ENCODE assay signal across 11 cellular contexts in the genomic region with DNA sequence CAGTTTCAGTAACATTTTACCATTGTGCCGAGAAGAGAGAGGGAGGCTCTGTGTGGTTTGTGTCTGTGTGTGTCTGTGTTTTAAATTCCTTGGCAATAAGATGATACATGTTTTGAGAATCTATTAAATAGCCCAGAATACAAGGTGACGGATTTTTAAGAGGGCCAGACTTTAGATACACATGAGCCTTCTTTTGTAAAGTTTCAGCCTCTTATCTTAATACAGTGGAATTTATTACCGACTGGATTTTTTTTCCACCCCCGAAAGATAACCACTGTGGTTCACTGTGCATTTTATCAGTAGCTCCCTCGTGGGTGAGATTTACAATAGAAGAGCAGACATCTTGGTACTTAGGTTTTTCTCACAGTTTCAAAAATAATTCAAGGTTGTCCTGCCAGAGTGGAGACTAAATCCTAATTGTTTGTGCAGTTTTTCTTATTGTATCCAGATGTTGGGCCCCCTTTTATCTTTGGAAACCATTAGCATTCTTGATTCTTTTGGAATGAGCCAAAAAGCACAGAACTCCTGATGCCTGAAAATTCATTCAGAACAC. TPM values are rescaled to one million over a fixed set of nuclear protein-coding genes. Genes with fewer than 3 reads are reported as not detected.
DNase-seq lines count a peak whose midpoint lies in the region; TF ChIP-seq lines count a peak whose summit lies in the region.
"Had no signal": no experiment of that assay in that cellular context is flagged by ENCODE, and none has a peak within 500 bp of the region (broad histone marks: within the 10 kb centered on the region; RNA-seq: fewer than 3 reads in every experiment).

No MANE protein-coding gene starts in this region.

- no peaks in the 10 kb centered on the region for H3K27me3 Mint-ChIP-seq in Caco-2 (ENCODE audit: insufficient read depth, unreplicated experiment)
- no peaks in the 10 kb centered on the region for H3K27me3 Mint-ChIP-seq in nephron (ENCODE audit: low read depth)

- DNase-seq in Caco-2 (peak; percentile 59 to 75), M059J (ENCODE audit: low read depth) (peak; percentile 56), cardiac fibroblast (ENCODE audit: low read depth in 2 of 2) (peak; percentile 29 to 84), NCI-H2029 treated with DMSO at 0.1 percent for 48 hours (lab: John Stamatoyannopoulos, UW) (no peak), SKM-1 treated with dmso at 0.1 percent for 144 hours (lab: John Stamatoyannopoulos, UW; ENCODE audit: unreplicated experiment) (no peak), NCI-H446 (lab: John Stamatoyannopoulos, UW) (no peak), sigmoid colon (no peak)
- DNase-seq: activated gamma-delta T cell; NCI-H1092; stimulated activated CD4-positive, alpha-beta T cell treated with anti-CD3 and anti-CD28 coated beads, Interleukin-12 subunit alpha, Interleukin-12 subunit beta, amount 100 ng/mL, for 4 hours had no signal

- TF ChIP-seq EP300 in sigmoid colon (IDR thresholded peaks at IDR 0.05): no peak

- H3K27me3 ChIP-seq in Caco-2 (replicated peaks; ENCODE audit: control insufficient read depth, insufficient read depth, low read length) (no peaks in the 10 kb centered on the region), sigmoid colon (no peaks in the 10 kb centered on the region)

- BruUV-seq in Caco-2 (replicated peaks; lab: Mats Ljungman, UMichigan): TSS peak; percentile 7

- TF ChIP-seq POLR2A in sigmoid colon (IDR thresholded peaks at IDR 0.05): no peak

- H3K4me1 ChIP-seq in Caco-2 (peaks cover 71% of the 10 kb centered on the region), sigmoid colon (peaks cover 0 to 20% (median 7%) of the 10 kb centered on the region in 4 donors)

- H3K36me3 Mint-ChIP-seq in Caco-2 (ENCODE audit: insufficient read depth, unreplicated experiment) (peaks cover 24% of the 10 kb centered on the region), nephron (ENCODE audit: low read depth) (peaks cover 4% of the 10 kb centered on the region)

- H3K36me3 ChIP-seq in Caco-2 (ENCODE audit: control insufficient read depth, insufficient read depth, low read length) (0 out of 2 replicates have a peak, but pooled peaks cover 2% of the 10 kb centered on the region), sigmoid colon (peaks cover 0 to 3% (median 0%) of the 10 kb centered on the region in 4 donors)

- POLR2A ChIA-PET in Caco-2 (lab: Charles Lee): interaction anchor here (0.9 kb wide), 1 partner anchor 60 kb away, joined by 3 read pairs; no protein-coding TSS in a partner anchor

- no peak overlapping the region for H3K27ac ChIP-seq in sigmoid colon

- H3K4me3 Mint-ChIP-seq in Caco-2 (ENCODE audit: unreplicated experiment): peak overlapping the region; percentile 31
- H3K4me3 Mint-ChIP-seq in nephron: no peak overlapping the region

- H3K9me3 Mint-ChIP-seq in Caco-2 (ENCODE audit: unreplicated experiment) (no peaks in the 10 kb centered on the region), nephron (no peaks in the 10 kb centered on the region)

- peaks cover 61% of the 10 kb centered on the region for H3K4me1 Mint-ChIP-seq in Caco-2 (ENCODE audit: low read depth, unreplicated experiment)
- H3K4me1 Mint-ChIP-seq in nephron: peaks cover 46% of the 10 kb centered on the region

- H3K9me3 ChIP-seq in Caco-2: no peaks in the 10 kb centered on the region
- H3K9me3 ChIP-seq in sigmoid colon: no peaks in the 10 kb centered on the region

- WGBS in sigmoid colon, 2 donors: 24 to 60% methylated on average over 5 of the region's 5 CpGs

- TF ChIP-seq CTCF in Caco-2 (IDR thresholded peaks at IDR 0.05; ENCODE audit: insufficient read depth in 1 of 2, low read depth in 1 of 2, low read length in 1 of 2, severe bottlenecking in 1 of 2, unreplicated experiment in 1 of 2): no peak
- TF ChIP-seq CTCF in cardiac fibroblast (IDR thresholded peaks at IDR 0.05; ENCODE audit: low read depth, low read length): no peak
- no peak for TF ChIP-seq CTCF in nephron (IDR thresholded peaks at IDR 0.05; ENCODE audit: unreplicated experiment in 3 of 3)
- TF ChIP-seq CTCF in sigmoid colon (IDR thresholded peaks at IDR 0.05): no peak

- CTCF ChIA-PET in Caco-2 (lab: Charles Lee): interaction anchor here (0.6 to 4.5 kb wide), 5 partner anchors 28 to 420 kb away, joined by 3 to 20 read pairs (median 3); no protein-coding TSS in a partner anchor

- intact Hi-C loops in Caco-2 (cut with micrococcal nuclease; ENCODE audit: unreplicated experiment) (loop anchor here (2.0 kb wide), 1 partner anchor 49 kb away; a partner anchor contains a TSS), sigmoid colon (cut with DNase I) (loop anchor here (10.0 kb wide), 1 partner anchor 279 kb away; no protein-coding TSS in a partner anchor)

- H3K4me3 ChIP-seq in Caco-2 (ENCODE audit: low read depth, low read length): no peak overlapping the region
- no peak overlapping the region for H3K4me3 ChIP-seq in cardiac fibroblast (replicated peaks in 1 of 2; ENCODE audit: low read depth in 2 of 2, low read length in 2 of 2)
- no peak overlapping the region for H3K4me3 ChIP-seq in sigmoid colon

- peak overlapping the region; percentile 69 for H3K27ac Mint-ChIP-seq in Caco-2 (ENCODE audit: unreplicated experiment)
- peak overlapping the region; percentile 22 to 83 (median 80) for H3K27ac Mint-ChIP-seq in nephron

RNA-seq across cellular contexts. Expression of a gene that starts 49.9 kb away (rescaled TPM):
- total RNA-seq in Caco-2 (2022): 68.3 and 74.7 TPM in 2 replicates
- total RNA-seq in M059J (2014; rRNA removed; shearing (Covaris generic)): 39.0 and 56.0 TPM in 2 replicates
- 10 to 100 TPM; 23.9 to 31.8 (median 28.1) TPM for total RNA-seq in sigmoid colon
- polyA plus RNA-seq in sigmoid colon: 10 to 100 TPM in 1 of 3 donors, 1 to 10 TPM in 2; 6.0 to 25.7 (median 9.2) TPM

RNA-seq across cellular contexts. Expression of a gene that starts 56.0 kb away (rescaled TPM):
- 131 and 139 TPM in 2 replicates for total RNA-seq in Caco-2 (2022)
- 113 and 118 TPM in 2 replicates for total RNA-seq in M059J (2014; rRNA removed; shearing (Covaris generic))
- 1 to 10 TPM; 7.2 to 9.2 (median 8.3) TPM for total RNA-seq in sigmoid colon
- 10 to 100 TPM; 10.6 to 27.3 (median 15.6) TPM for polyA plus RNA-seq in sigmoid colon

Comparison
In these comparisons a context has a peak if more than half of its experiments do, and no peak if none do; other contexts are left out.
1. DNase-seq: peak in Caco-2 (2 of 2), M059J (single experiment) and cardiac fibroblast (2 of 2); none in NCI-H2029 treated with DMSO at 0.1 percent for 48 hours (single experiment), SKM-1 treated with dmso at 0.1 percent for 144 hours (single experiment), NCI-H446 (0 of 2) and sigmoid colon (single experiment).
2. RNA of a gene that starts 56.0 kb away (total RNA-seq): 131 to 139 TPM in Caco-2 and 113 to 118 TPM in M059J; 7.2 to 9.2 TPM in sigmoid colon; every median in the first group is over 10 times any median in the second.